Comparison of ENCODE assay signal across 1 cellular context in the genomic region with DNA sequence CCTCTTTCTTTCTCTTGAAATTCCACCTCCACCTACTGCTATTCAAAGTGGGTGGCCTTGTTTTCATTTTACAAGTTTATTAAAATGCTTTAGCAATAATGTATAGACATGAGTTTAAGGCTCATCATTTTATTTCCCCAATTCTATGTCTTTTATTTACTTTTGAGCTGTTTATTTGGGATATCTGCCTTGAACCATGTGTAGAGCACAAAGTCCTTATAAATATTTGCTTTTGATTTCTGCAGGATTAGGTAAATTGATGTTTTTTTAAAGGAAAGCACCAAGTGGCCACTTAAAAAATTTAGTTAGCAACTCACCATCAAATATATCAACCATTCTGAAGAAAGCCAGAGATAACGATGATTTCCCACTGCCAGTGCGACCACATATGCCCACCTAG.
TF ChIP-seq lines count a peak whose summit lies in the region.

No MANE protein-coding gene starts in this region.

TF ChIP-seq in liver, 16 proteins besides CTCF, POLR2A, EP300 and RAD21 (continued from another document):
- TF ChIP-seq, protein P1, sequence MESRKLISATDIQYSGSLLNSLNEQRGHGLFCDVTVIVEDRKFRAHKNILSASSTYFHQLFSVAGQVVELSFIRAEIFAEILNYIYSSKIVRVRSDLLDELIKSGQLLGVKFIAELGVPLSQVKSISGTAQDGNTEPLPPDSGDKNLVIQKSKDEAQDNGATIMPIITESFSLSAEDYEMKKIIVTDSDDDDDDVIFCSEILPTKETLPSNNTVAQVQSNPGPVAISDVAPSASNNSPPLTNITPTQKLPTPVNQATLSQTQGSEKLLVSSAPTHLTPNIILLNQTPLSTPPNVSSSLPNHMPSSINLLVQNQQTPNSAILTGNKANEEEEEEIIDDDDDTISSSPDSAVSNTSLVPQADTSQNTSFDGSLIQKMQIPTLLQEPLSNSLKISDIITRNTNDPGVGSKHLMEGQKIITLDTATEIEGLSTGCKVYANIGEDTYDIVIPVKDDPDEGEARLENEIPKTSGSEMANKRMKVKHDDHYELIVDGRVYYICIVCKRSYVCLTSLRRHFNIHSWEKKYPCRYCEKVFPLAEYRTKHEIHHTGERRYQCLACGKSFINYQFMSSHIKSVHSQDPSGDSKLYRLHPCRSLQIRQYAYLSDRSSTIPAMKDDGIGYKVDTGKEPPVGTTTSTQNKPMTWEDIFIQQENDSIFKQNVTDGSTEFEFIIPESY (IDR thresholded peaks at IDR 0.05): peak; percentile 63
- TF ChIP-seq RXRA (IDR thresholded peaks at IDR 0.05) (peak; percentile 57 to 69), JUND (IDR thresholded peaks at IDR 0.05) (peak in 1 of 2 donors; percentile 47), FOXA2 (IDR thresholded peaks at IDR 0.05) (peak; percentile 89), HNF4A (conservative IDR thresholded peaks at IDR 0.05) (peak; percentile 93 to 94), EGR1 (IDR thresholded peaks at IDR 0.05; ENCODE audit: low read depth in 2 of 2) (peak in 1 of 2 donors; percentile 22), FOXA1 (IDR thresholded peaks at IDR 0.05) (peak; percentile 72), ATF3 (IDR thresholded peaks at IDR 0.05) (no peak), GABPA (IDR thresholded peaks at IDR 0.05 in 1 of 2, conservative IDR thresholded peaks at IDR 0.05 in 1 of 2) (no peak), SP1 (IDR thresholded peaks at IDR 0.05) (peak; percentile 60), YY1 (IDR thresholded peaks at IDR 0.05) (peak; percentile 45)
